8 cellular contexts compared by ENCODE assay signal in the genomic region with DNA sequence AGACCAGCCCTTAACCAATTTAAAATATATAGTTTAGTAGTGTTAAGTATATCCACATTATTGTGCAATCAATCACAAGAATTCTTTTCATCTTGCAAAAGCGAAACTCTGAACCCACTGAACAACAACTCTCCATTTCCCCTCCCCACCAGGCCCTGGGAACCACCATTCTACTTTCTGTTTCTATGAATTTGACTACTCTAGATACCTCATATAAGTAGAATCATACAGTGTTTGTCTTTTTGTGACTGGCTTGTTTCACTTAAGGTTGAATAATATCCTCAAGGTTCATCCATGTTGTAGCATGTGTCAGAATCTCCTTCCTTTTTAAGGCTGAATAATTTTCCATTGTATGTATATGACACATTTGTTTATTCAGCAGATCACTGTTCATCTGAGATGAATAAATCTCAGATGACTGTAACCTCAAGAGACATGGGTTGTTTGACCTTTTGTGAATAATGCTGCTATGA. TPM values are rescaled to one million over a fixed set of nuclear protein-coding genes. Genes with fewer than 3 reads are reported as not detected.
DNase-seq lines count a peak whose midpoint lies in the region; ATAC-seq and TF ChIP-seq lines count a peak whose summit lies in the region.

No MANE protein-coding gene starts in this region.

- H3K4me1 ChIP-seq in effector memory CD4-positive, alpha-beta T cell (ENCODE audit: control insufficient read depth, insufficient read depth, low read length, poor library complexity, severe bottlenecking) = peaks cover 27% of the 10 kb centered on the region
- H3K4me1 ChIP-seq in tibial artery (peaks cover 0 to 37% (median 11%) of the 10 kb centered on the region in 4 donors), lower lobe of right lung (peaks cover 21% of the 10 kb centered on the region)

- TF ChIP-seq CTCF in tibial artery (IDR thresholded peaks at IDR 0.05) (no peak), lower lobe of right lung (IDR thresholded peaks at IDR 0.05) (no peak)

- no peaks in the 10 kb centered on the region for H3K27me3 ChIP-seq in effector memory CD4-positive, alpha-beta T cell (replicated peaks; ENCODE audit: control insufficient read depth, insufficient read depth, low read length, poor library complexity, severe bottlenecking)
- H3K27me3 ChIP-seq in tibial artery (no peaks in the 10 kb centered on the region), lower lobe of right lung (ENCODE audit: low read depth) (no peaks in the 10 kb centered on the region)

- no peak overlapping the region for H3K4me3 ChIP-seq in effector memory CD4-positive, alpha-beta T cell (ENCODE audit: insufficient read depth, low read depth, low read length, poor library complexity, severe bottlenecking)
- no peak overlapping the region for H3K4me3 ChIP-seq in tibial artery
- no peak overlapping the region for H3K4me3 ChIP-seq in lower lobe of right lung

- H3K4me1 Mint-ChIP-seq in stimulated activated naive CD8-positive, alpha-beta T cell treated with anti-CD3 and anti-CD28 coated beads, Interleukin-15, amount 100 ng/mL, for 72 hours = peaks cover 63% of the 10 kb centered on the region

- peak; percentile 30 for DNase-seq in T-helper 22 cell (ENCODE audit: low read depth)
- DNase-seq in effector memory CD4-positive, alpha-beta T cell = peak in 1 of 3 donors; percentile 35
- peak; percentile 65 to 83 for DNase-seq in stimulated activated naive CD8-positive, alpha-beta T cell treated with anti-CD3 and anti-CD28 coated beads, Interleukin-15, amount 100 ng/mL, for 72 hours
- no peak for DNase-seq in tibial artery
- no peak for DNase-seq in NCI-H510A treated with DMSO at 0.1 percent for 48 hours (lab: John Stamatoyannopoulos, UW)
- no peak for DNase-seq in lower lobe of right lung

- H3K9me3 Mint-ChIP-seq in stimulated activated naive CD8-positive, alpha-beta T cell treated with anti-CD3 and anti-CD28 coated beads, Interleukin-15, amount 100 ng/mL, for 72 hours = no peaks in the 10 kb centered on the region

- peak overlapping the region; percentile 48 for H3K27ac ChIP-seq in effector memory CD4-positive, alpha-beta T cell (ENCODE audit: insufficient read depth, low read length, poor library complexity, severe bottlenecking)
- H3K27ac ChIP-seq in tibial artery (peak overlapping the region in 1 of 2 donors; percentile 72), lower lobe of right lung (no peak overlapping the region)

- H3K27ac Mint-ChIP-seq in stimulated activated naive CD8-positive, alpha-beta T cell treated with anti-CD3 and anti-CD28 coated beads, Interleukin-15, amount 100 ng/mL, for 72 hours = peak overlapping the region; percentile 61 to 66

- H3K4me3 Mint-ChIP-seq in stimulated activated naive CD8-positive, alpha-beta T cell treated with anti-CD3 and anti-CD28 coated beads, Interleukin-15, amount 100 ng/mL, for 72 hours = peak overlapping the region; percentile 2 to 53

- ATAC-seq in GM18858 (IDR thresholded peaks at IDR 0.05; ENCODE audit: unreplicated experiment) (peak; percentile 55), HG02973 (IDR thresholded peaks at IDR 0.05; ENCODE audit: unreplicated experiment) (peak; percentile 52), lower lobe of right lung (no peak)
- peak; percentile 69 for ATAC-seq in stimulated activated naive CD8-positive, alpha-beta T cell treated with anti-CD3 and anti-CD28 coated beads, Interleukin-15, amount 100 ng/mL, for 72 hours

- H3K36me3 ChIP-seq in effector memory CD4-positive, alpha-beta T cell (ENCODE audit: control insufficient read depth, insufficient read depth, low read length) = no peaks in the 10 kb centered on the region
- H3K36me3 ChIP-seq in tibial artery = no peaks in the 10 kb centered on the region
- no peaks in the 10 kb centered on the region for H3K36me3 ChIP-seq in lower lobe of right lung

- no peaks in the 10 kb centered on the region for H3K9me3 ChIP-seq in effector memory CD4-positive, alpha-beta T cell (ENCODE audit: control insufficient read depth, low read length)
- no peaks in the 10 kb centered on the region for H3K9me3 ChIP-seq in tibial artery
- H3K9me3 ChIP-seq in lower lobe of right lung = no peaks in the 10 kb centered on the region

- intact Hi-C loops in tibial artery (cut with DNase I; ENCODE audit: low total_unique reads) = loop anchor here (10.0 kb wide), 1 partner anchor 646 kb away; a partner anchor contains a TSS
- intact Hi-C loops in lower lobe of right lung (cut with DNase I) = no loop called here

- no peaks in the 10 kb centered on the region for H3K27me3 Mint-ChIP-seq in stimulated activated naive CD8-positive, alpha-beta T cell treated with anti-CD3 and anti-CD28 coated beads, Interleukin-15, amount 100 ng/mL, for 72 hours

RNA-seq across cellular contexts. Expression of a gene that starts 8.1 kb away (rescaled TPM):
- 43.6 TPM for total RNA-seq in lower lobe of right lung

Comparison
In these comparisons a context has a peak if more than half of its experiments do, and no peak if none do; other contexts are left out.
1. ATAC-seq: peak in GM18858 (single experiment), HG02973 (single experiment) and stimulated activated naive CD8-positive, alpha-beta T cell treated with anti-CD3 and anti-CD28 coated beads, Interleukin-15, amount 100 ng/mL, for 72 hours (single experiment); none in lower lobe of right lung (0 of 2).
2. DNase-seq: peak in T-helper 22 cell (single experiment) and stimulated activated naive CD8-positive, alpha-beta T cell treated with anti-CD3 and anti-CD28 coated beads, Interleukin-15, amount 100 ng/mL, for 72 hours (2 of 2); none in tibial artery (0 of 2), NCI-H510A treated with DMSO at 0.1 percent for 48 hours (single experiment) and lower lobe of right lung (single experiment).